1 cellular context compared by ENCODE assay signal in the genomic region with DNA sequence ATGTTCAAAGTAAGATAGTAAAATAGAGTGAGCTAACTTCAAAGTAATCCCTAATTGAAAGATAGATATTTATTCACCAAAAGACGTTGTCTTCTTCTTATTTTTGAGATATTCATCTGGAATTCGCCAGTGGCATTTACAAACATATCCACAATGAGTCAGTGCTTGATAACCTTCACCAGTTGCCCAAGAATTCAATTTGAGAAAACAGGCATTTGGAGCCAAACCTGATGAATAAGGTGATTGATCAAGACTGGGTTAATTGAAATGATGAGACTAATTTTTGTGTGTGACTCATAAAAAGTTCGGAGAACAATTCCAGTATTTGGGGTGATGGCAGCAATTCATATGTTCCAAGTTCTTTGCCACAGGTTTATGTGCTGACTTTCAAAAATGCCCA.
TF ChIP-seq lines count a peak whose summit lies in the region.

No MANE protein-coding gene starts in this region.

TF ChIP-seq in HepG2, 621 proteins besides CTCF, POLR2A, EP300 and RAD21:
- no peak for TF ChIP-seq RXRA (CRISPR knock-in tag; IDR thresholded peaks at IDR 0.05)
- no peak for TF ChIP-seq ZNF709 (CRISPR knock-in tag; IDR thresholded peaks at IDR 0.05)
- TF ChIP-seq ZFP36L1 (CRISPR knock-in tag; IDR thresholded peaks at IDR 0.05), result no peak
- TF ChIP-seq, protein P1, sequence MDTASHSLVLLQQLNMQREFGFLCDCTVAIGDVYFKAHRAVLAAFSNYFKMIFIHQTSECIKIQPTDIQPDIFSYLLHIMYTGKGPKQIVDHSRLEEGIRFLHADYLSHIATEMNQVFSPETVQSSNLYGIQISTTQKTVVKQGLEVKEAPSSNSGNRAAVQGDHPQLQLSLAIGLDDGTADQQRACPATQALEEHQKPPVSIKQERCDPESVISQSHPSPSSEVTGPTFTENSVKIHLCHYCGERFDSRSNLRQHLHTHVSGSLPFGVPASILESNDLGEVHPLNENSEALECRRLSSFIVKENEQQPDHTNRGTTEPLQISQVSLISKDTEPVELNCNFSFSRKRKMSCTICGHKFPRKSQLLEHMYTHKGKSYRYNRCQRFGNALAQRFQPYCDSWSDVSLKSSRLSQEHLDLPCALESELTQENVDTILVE (CRISPR knock-in tag; IDR thresholded peaks at IDR 0.05), result no peak
- no peak for TF ChIP-seq ZSCAN9 (CRISPR knock-in tag; IDR thresholded peaks at IDR 0.05; ENCODE audit: borderline replicate concordance)
- TF ChIP-seq KDM5B (CRISPR knock-in tag; IDR thresholded peaks at IDR 0.05; ENCODE audit: borderline replicate concordance), result no peak
- no peak for TF ChIP-seq ZNF383 (CRISPR knock-in tag; IDR thresholded peaks at IDR 0.05; ENCODE audit: borderline replicate concordance)
